1 cellular context compared by ENCODE assay signal in the genomic region with DNA sequence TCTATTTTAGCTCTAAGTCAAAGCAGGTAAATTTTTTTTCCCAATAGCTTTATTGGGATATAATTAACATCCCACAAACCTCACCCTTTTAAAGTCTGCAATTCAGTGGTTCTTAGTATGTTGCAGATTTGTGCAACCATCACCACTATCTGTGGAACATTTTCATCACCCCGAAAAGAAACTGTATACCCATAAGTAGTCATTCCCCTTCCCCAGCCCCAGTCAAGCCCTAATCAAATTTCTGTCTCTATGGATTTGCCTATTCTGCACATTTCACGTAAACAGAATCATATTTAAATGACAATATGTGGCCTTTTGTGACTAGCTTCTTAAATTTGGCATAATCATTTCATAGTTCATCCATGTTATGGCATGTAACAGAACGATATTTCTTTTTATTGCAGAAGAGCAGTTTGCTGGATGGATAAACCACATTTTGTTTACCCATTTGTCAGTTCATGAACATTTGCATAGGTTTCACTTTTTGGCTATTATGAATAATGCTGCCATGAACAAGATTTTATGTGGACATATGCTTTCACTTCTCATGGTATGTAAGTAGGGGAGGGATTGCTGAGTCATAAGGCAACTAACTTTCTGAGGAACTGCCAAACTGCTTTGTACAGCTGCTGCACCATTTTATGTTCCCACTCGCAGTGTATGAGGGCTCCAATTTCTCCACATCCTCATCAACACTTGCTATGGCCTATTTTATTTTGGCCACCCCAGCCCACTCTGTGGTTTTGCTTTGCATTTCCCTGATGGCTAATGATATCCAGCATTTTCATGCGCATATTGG.
A peak's percentile ranks its signal among the peaks of the same experiment; 100 is the strongest.
TF ChIP-seq lines count a peak whose summit lies in the region.

No MANE protein-coding gene starts in this region.

TF ChIP-seq in GM12878, 131 proteins besides CTCF, POLR2A, EP300 and RAD21 (continued from another document and continues in another):
- TF ChIP-seq, protein P1, sequence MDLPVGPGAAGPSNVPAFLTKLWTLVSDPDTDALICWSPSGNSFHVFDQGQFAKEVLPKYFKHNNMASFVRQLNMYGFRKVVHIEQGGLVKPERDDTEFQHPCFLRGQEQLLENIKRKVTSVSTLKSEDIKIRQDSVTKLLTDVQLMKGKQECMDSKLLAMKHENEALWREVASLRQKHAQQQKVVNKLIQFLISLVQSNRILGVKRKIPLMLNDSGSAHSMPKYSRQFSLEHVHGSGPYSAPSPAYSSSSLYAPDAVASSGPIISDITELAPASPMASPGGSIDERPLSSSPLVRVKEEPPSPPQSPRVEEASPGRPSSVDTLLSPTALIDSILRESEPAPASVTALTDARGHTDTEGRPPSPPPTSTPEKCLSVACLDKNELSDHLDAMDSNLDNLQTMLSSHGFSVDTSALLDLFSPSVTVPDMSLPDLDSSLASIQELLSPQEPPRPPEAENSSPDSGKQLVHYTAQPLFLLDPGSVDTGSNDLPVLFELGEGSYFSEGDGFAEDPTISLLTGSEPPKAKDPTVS (IDR thresholded peaks at IDR 0.05; ENCODE audit: low read depth, low read length) = no peak
- TF ChIP-seq EED (IDR thresholded peaks at IDR 0.05; ENCODE audit: low read depth) (peak; percentile 89), MEF2B (IDR thresholded peaks at IDR 0.05; ENCODE audit: partially characterized antibody, poor library complexity, severe bottlenecking) (no peak), ATF2 (IDR thresholded peaks at IDR 0.05; ENCODE audit: low read length) (peak; percentile 92), ZNF207 (IDR thresholded peaks at IDR 0.05; ENCODE audit: borderline replicate concordance) (peak; percentile 61; the same call in 1 of the 2 replicates), ZBED1 (IDR thresholded peaks at IDR 0.05; ENCODE audit: borderline replicate concordance) (no peak), RUNX3 (IDR thresholded peaks at IDR 0.05; ENCODE audit: low read length) (peak; percentile 84), TAF1 (IDR thresholded peaks at IDR 0.05; ENCODE audit: borderline replicate concordance, low read depth, low read length) (no peak), POLR2AphosphoS2 (IDR thresholded peaks at IDR 0.05; ENCODE audit: low read depth, low read length) (no peak), HDAC6 (IDR thresholded peaks at IDR 0.05; ENCODE audit: unreplicated experiment) (no peak), JUNB (IDR thresholded peaks at IDR 0.05) (peak; percentile 97), LARP7 (IDR thresholded peaks at IDR 0.05) (no peak), MAX (IDR thresholded peaks at IDR 0.05; ENCODE audit: low read depth, low read length) (0 out of 2 replicates have a peak, but pooled peaks have one; percentile 30), IKZF2 (IDR thresholded peaks at IDR 0.05) (peak; percentile 95 to 96), SIN3A (IDR thresholded peaks at IDR 0.05; ENCODE audit: low read depth, low read length) (no peak), SMARCA5 (IDR thresholded peaks at IDR 0.05) (0 out of 2 replicates have a peak, but pooled peaks have one; percentile 6), ETV6 (conservative IDR thresholded peaks at IDR 0.05 in 1 of 2, IDR thresholded peaks at IDR 0.05 in 1 of 2; ENCODE audit: borderline replicate concordance in 1 of 2, low read depth in 1 of 2) (peak in 1 of 2 experiments; percentile 87; a peak in 2 of 4 replicates), CHD4 (IDR thresholded peaks at IDR 0.05) (no peak), TBL1XR1 (IDR thresholded peaks at IDR 0.05; ENCODE audit: low read depth, low read length) (peak; percentile 91), RAD51 (IDR thresholded peaks at IDR 0.05) (peak; percentile 24; the same call in 1 of the 2 replicates), PBX3 (IDR thresholded peaks at IDR 0.05; ENCODE audit: insufficient replicate concordance, low read depth, low read length) (no peak), SRF (IDR thresholded peaks at IDR 0.05; ENCODE audit: low read depth in 2 of 2, low read length in 2 of 2) (0 out of 4 replicates have a peak, but pooled peaks of 1 of the 2 experiments have one; percentile 62), CEBPB (IDR thresholded peaks at IDR 0.05; ENCODE audit: borderline replicate concordance in 1 of 2, low read depth in 2 of 2, low read length in 2 of 2) (peak in 1 of 2 experiments; percentile 85; a peak in 2 of 4 replicates), CREM (IDR thresholded peaks at IDR 0.05; ENCODE audit: low read depth) (peak; percentile 71; the same call in 1 of the 2 replicates), IRF4 (IDR thresholded peaks at IDR 0.05; ENCODE audit: low read depth, low read length) (peak; percentile 99), NR2C2 (IDR thresholded peaks at IDR 0.05; ENCODE audit: borderline replicate concordance, control insufficient read depth, insufficient read length, low read depth) (no peak), REST (IDR thresholded peaks at IDR 0.05; ENCODE audit: low read depth, low read length) (no peak), NFIC (IDR thresholded peaks at IDR 0.05; ENCODE audit: low read depth, low read length) (peak; percentile 82), NBN (IDR thresholded peaks at IDR 0.05) (peak; percentile 72; the same call in 1 of the 2 replicates), MEF2A (IDR thresholded peaks at IDR 0.05; ENCODE audit: insufficient read depth, low read depth, low read length) (peak; percentile 86), SMAD1 (IDR thresholded peaks at IDR 0.05; ENCODE audit: low read depth, partially characterized antibody) (no peak), FOXM1 (IDR thresholded peaks at IDR 0.05; ENCODE audit: low read depth, low read length) (peak; percentile 87), NRF1 (conservative IDR thresholded peaks at IDR 0.05; ENCODE audit: low read depth, low read length) (no peak), MYB (IDR thresholded peaks at IDR 0.05; ENCODE audit: borderline replicate concordance, low read depth, low read length) (peak; percentile 91), EGR1 (IDR thresholded peaks at IDR 0.05; ENCODE audit: borderline replicate concordance in 1 of 2, low read depth in 2 of 2, low read length in 2 of 2) (no peak), MTA3 (IDR thresholded peaks at IDR 0.05; ENCODE audit: borderline replicate concordance, low read length) (peak; percentile 90; the same call in 1 of the 2 replicates), YBX1 (IDR thresholded peaks at IDR 0.05) (no peak), RBBP5 (conservative IDR thresholded peaks at IDR 0.05) (no peak), ZNF24 (IDR thresholded peaks at IDR 0.05) (peak; percentile 63; the same call in 1 of the 2 replicates), NKRF (conservative IDR thresholded peaks at IDR 0.05) (no peak), STAT3 (IDR thresholded peaks at IDR 0.05; ENCODE audit: low read depth, low read length) (0 out of 2 replicates have a peak, but pooled peaks have one; percentile 56)
- TF ChIP-seq, protein P2, sequence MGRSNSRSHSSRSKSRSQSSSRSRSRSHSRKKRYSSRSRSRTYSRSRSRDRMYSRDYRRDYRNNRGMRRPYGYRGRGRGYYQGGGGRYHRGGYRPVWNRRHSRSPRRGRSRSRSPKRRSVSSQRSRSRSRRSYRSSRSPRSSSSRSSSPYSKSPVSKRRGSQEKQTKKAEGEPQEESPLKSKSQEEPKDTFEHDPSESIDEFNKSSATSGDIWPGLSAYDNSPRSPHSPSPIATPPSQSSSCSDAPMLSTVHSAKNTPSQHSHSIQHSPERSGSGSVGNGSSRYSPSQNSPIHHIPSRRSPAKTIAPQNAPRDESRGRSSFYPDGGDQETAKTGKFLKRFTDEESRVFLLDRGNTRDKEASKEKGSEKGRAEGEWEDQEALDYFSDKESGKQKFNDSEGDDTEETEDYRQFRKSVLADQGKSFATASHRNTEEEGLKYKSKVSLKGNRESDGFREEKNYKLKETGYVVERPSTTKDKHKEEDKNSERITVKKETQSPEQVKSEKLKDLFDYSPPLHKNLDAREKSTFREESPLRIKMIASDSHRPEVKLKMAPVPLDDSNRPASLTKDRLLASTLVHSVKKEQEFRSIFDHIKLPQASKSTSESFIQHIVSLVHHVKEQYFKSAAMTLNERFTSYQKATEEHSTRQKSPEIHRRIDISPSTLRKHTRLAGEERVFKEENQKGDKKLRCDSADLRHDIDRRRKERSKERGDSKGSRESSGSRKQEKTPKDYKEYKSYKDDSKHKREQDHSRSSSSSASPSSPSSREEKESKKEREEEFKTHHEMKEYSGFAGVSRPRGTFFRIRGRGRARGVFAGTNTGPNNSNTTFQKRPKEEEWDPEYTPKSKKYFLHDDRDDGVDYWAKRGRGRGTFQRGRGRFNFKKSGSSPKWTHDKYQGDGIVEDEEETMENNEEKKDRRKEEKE (IDR thresholded peaks at IDR 0.05) = no peak
- TF ChIP-seq, protein P3, sequence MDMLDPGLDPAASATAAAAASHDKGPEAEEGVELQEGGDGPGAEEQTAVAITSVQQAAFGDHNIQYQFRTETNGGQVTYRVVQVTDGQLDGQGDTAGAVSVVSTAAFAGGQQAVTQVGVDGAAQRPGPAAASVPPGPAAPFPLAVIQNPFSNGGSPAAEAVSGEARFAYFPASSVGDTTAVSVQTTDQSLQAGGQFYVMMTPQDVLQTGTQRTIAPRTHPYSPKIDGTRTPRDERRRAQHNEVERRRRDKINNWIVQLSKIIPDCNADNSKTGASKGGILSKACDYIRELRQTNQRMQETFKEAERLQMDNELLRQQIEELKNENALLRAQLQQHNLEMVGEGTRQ (IDR thresholded peaks at IDR 0.05; ENCODE audit: borderline replicate concordance, low read depth, low read length) = no peak
